8 cellular contexts compared by ENCODE assay signal in the genomic region with DNA sequence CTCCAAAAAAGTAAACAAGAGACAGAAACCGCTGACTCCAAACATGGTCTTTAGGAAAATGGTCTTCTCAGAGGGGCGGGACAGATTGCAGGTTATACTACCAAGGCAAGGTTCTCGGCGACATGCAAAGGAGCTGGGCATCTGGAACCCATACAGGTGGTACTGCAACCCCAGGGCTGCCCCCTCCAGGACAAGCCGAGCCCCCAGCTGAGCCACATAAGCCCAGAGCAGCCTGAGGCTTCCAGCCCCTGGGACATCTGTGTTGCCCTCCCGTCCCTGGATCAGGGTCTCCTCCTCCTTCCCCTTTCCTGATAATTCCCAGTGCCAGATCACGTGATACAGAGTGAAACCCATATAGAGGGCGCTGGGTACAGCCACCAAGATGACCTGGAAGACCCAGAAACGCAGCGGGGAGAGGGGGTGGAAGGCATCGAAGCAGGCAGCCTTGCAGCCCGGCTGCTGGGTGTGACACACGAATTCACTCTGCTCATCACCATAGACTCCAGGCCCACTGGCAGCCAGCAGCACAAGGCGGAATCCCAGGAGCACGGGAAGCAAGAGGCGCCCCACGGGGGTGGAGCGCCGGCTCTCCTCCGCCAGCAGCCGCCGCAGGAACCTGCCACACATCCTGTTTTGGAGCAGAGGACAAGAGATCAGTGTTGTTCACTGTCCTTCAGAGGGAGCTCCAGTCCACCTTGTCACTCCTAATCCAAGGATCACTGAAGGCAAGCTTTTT. TPM values are rescaled to one million over a fixed set of nuclear protein-coding genes. Genes with fewer than 3 reads are reported as not detected.
DNase-seq lines count a peak whose midpoint lies in the region; ATAC-seq and TF ChIP-seq lines count a peak whose summit lies in the region.

Gene GJC3 (minus strand): TSS at position 627 of the 736 bp plus-strand sequence. CDS start 0 bp downstream, at position 627.

- intact Hi-C loops in left ventricle myocardium superior (cut with micrococcal nuclease) = no loop called here
- intact Hi-C loops in psoas muscle (cut with DNase I) = no loop called here

- ATAC-seq in left ventricle myocardium superior (peak; percentile 98), psoas muscle (peak; percentile 36 to 71 (median 50)), HG03442 (IDR thresholded peaks at IDR 0.05; ENCODE audit: unreplicated experiment) (no peak), GM21515 (IDR thresholded peaks at IDR 0.05; ENCODE audit: unreplicated experiment) (no peak)

- H3K4me3 ChIP-seq in LNCaP clone FGC (ENCODE audit: low read depth, low read length) = peak within 1 kb of the TSS; percentile 14; the same call in 1 of the 2 replicates
- peak within 1 kb of the TSS; percentile 40 for H3K4me3 ChIP-seq in psoas muscle

- H3K27ac ChIP-seq in RWPE1 (no peak within 1 kb of the TSS), angular gyrus (ENCODE audit: low read depth, low read length) (peak within 1 kb of the TSS; percentile 24), psoas muscle (peak within 1 kb of the TSS; percentile 12)

- peaks cover 0 to 45% (median 1%) of the 10 kb centered on the region in 3 donors for H3K27me3 ChIP-seq in psoas muscle (ENCODE audit: insufficient read depth in 3 of 3, low read length in 2 of 3)

- CTCF ChIA-PET in RWPE1 (lab: Yijun Ruan, JAX) = interaction anchor here (0.5 to 1.5 kb wide), 8 partner anchors 10 to 193 kb away, joined by 3 to 10 read pairs (median 3); partner anchors contain the start of gene TRIM4

- WGBS in psoas muscle, 3 donors = 15 to 17% (median 17%) methylated on average over 22 of the region's 22 CpGs

- no peaks in the 10 kb centered on the region for H3K4me1 ChIP-seq in psoas muscle

- H3K9me3 ChIP-seq in psoas muscle = no peaks in the 10 kb centered on the region

- no peaks in the 10 kb centered on the region for H3K36me3 ChIP-seq in psoas muscle (ENCODE audit: insufficient read depth in 1 of 2, low read depth in 1 of 2)

- TF ChIP-seq CTCF in LNCaP clone FGC (IDR thresholded peaks at IDR 0.05; ENCODE audit: control insufficient read depth, extremely low read depth, insufficient read depth) (peak; percentile 68), RWPE1 (conservative IDR thresholded peaks at IDR 0.05; ENCODE audit: low read depth) (peak; percentile 42), psoas muscle (IDR thresholded peaks at IDR 0.05) (peak; percentile 31)

- POLR2A ChIA-PET in RWPE1 (lab: Yijun Ruan, JAX; ENCODE audit: low non-redundant PET) = interaction anchor here (0.8 kb wide), 1 partner anchor 10 kb away, joined by 3 read pairs; the partner anchor contains the start of gene TRIM4

- DNase-seq in DMS79 treated with DMSO at 0.1 percent for 48 hours (lab: John Stamatoyannopoulos, UW) (peak; percentile 42), LNCaP clone FGC (ENCODE audit: low read depth) (peak; percentile 49), RWPE1 (ENCODE audit: low spot score) (peak; percentile 42), left ventricle myocardium superior (peak; percentile 71), psoas muscle (peak; percentile 46 to 73)

RNA-seq across cellular contexts. Expression of gene GJC3, which starts in this region (rescaled TPM):
- total RNA-seq in left ventricle myocardium superior (0.30 TPM), psoas muscle (under 1 TPM in 1 of 4 donors, not detected in 3; 0.34 TPM)
- polyA plus RNA-seq in psoas muscle = under 1 TPM; 0.08 to 0.52 (median 0.08) TPM

Comparison
In these comparisons a context has a peak if more than half of its experiments do, and no peak if none do; other contexts are left out.
1. Peak in DNase-seq and ATAC-seq in left ventricle myocardium superior; RNA of the gene not detected or under 1 TPM.
2. Peak in DNase-seq, ATAC-seq, H3K4me3 ChIP-seq and H3K27ac ChIP-seq in psoas muscle; RNA of the gene not detected or under 1 TPM.